19 cellular contexts compared by ENCODE assay signal in the genomic region with DNA sequence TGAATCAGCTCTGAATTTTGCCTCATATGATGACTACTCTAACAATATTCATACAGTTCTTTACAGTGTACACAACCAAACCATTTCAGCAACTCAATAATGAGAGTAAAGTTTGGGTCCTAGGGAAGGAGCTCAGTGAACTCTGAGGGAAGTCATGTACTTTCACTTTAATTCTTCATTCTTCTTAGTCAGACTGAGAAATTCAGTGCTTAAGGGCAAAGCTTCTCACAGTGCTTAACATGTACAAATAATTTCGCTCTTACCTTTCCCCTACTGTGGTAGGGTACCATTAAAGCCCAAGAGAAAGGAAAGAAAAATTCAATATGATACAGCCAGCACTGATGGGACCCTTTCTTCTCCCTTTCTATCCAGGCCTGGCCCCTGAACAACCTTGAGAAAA.
DNase-seq lines count a peak whose midpoint lies in the region; ATAC-seq and TF ChIP-seq lines count a peak whose summit lies in the region.
"Had no signal": no experiment of that assay in that cellular context is flagged by ENCODE, and none has a peak within 500 bp of the region (broad histone marks: within the 10 kb centered on the region; RNA-seq: fewer than 3 reads in every experiment).

No MANE protein-coding gene starts in this region.

- no peaks in the 10 kb centered on the region for H3K9me3 ChIP-seq in ovary
- H3K9me3 ChIP-seq: left lung had no signal

- H3K36me3 ChIP-seq in ovary = no peaks in the 10 kb centered on the region
- H3K36me3 ChIP-seq: left lung had no signal

- intact Hi-C loops in activated T-helper 1 cell treated with anti-CD3 and anti-CD28 coated beads, Interleukin-12 subunit alpha, Interleukin-12 subunit beta, Interleukin-2, Interleukin-4 antibody, amounts not matched to agents 30 ng/mL and 10 ng/mL and 1 ng/mL, durations not matched to agents 14 hours and 24 hours and 36 hours (cut with micrococcal nuclease) = no loop called here
- intact Hi-C loops in ovary (cut with DNase I) = no loop called here

- H3K4me1 ChIP-seq in ovary (ENCODE audit: insufficient read depth) = no peaks in the 10 kb centered on the region
- H3K4me1 ChIP-seq: left lung had no signal

- H3K27ac Mint-ChIP-seq in T-cell = no peak overlapping the region
- no peak overlapping the region for H3K27ac Mint-ChIP-seq in activated CD8-positive, alpha-beta memory T cell treated with anti-CD3 and anti-CD28 coated beads, Interleukin-2, amount 10 ng/mL, durations not matched to agents 7 days and 5 days
- H3K27ac Mint-ChIP-seq in activated T-helper 1 cell treated with anti-CD3 and anti-CD28 coated beads, Interleukin-12 subunit alpha, Interleukin-12 subunit beta, Interleukin-2, Interleukin-4 antibody, amounts not matched to agents 30 ng/mL and 10 ng/mL and 1 ng/mL, durations not matched to agents 14 hours and 24 hours and 36 hours = no peak overlapping the region
- H3K27ac Mint-ChIP-seq: endodermal cell had no signal

- no peaks in the 10 kb centered on the region for H3K27me3 ChIP-seq in ovary
- H3K27me3 ChIP-seq: left lung had no signal

- POLR2A ChIA-PET in T-cell (lab: Charles Lee) = no interaction called here

- no peaks in the 10 kb centered on the region for H3K9me3 Mint-ChIP-seq in T-cell
- no peaks in the 10 kb centered on the region for H3K9me3 Mint-ChIP-seq in activated CD8-positive, alpha-beta memory T cell treated with anti-CD3 and anti-CD28 coated beads, Interleukin-2, amount 10 ng/mL, durations not matched to agents 7 days and 5 days (ENCODE audit: low read depth)
- H3K9me3 Mint-ChIP-seq in activated T-helper 1 cell treated with anti-CD3 and anti-CD28 coated beads, Interleukin-12 subunit alpha, Interleukin-12 subunit beta, Interleukin-2, Interleukin-4 antibody, amounts not matched to agents 30 ng/mL and 10 ng/mL and 1 ng/mL, durations not matched to agents 14 hours and 24 hours and 36 hours = no peaks in the 10 kb centered on the region
- H3K9me3 Mint-ChIP-seq: endodermal cell had no signal

- ATAC-seq in GM19035 (IDR thresholded peaks at IDR 0.05; ENCODE audit: unreplicated experiment) (peak; percentile 77), GM21723 (IDR thresholded peaks at IDR 0.05; ENCODE audit: unreplicated experiment) (peak; percentile 81), HG03342 (IDR thresholded peaks at IDR 0.05; ENCODE audit: unreplicated experiment) (peak; percentile 55), T-cell (replicated peaks in 1 of 4) (no peak)
- no peak for ATAC-seq in activated CD8-positive, alpha-beta memory T cell treated with anti-CD3 and anti-CD28 coated beads, Interleukin-2, amount 10 ng/mL, durations not matched to agents 7 days and 5 days
- ATAC-seq: left lung had no signal

- no peaks in the 10 kb centered on the region for H3K36me3 Mint-ChIP-seq in T-cell
- no peaks in the 10 kb centered on the region for H3K36me3 Mint-ChIP-seq in activated CD8-positive, alpha-beta memory T cell treated with anti-CD3 and anti-CD28 coated beads, Interleukin-2, amount 10 ng/mL, durations not matched to agents 7 days and 5 days
- no peaks in the 10 kb centered on the region for H3K36me3 Mint-ChIP-seq in activated T-helper 1 cell treated with anti-CD3 and anti-CD28 coated beads, Interleukin-12 subunit alpha, Interleukin-12 subunit beta, Interleukin-2, Interleukin-4 antibody, amounts not matched to agents 30 ng/mL and 10 ng/mL and 1 ng/mL, durations not matched to agents 14 hours and 24 hours and 36 hours (ENCODE audit: low read depth)

- no peaks in the 10 kb centered on the region for H3K4me1 Mint-ChIP-seq in T-cell
- no peaks in the 10 kb centered on the region for H3K4me1 Mint-ChIP-seq in activated CD8-positive, alpha-beta memory T cell treated with anti-CD3 and anti-CD28 coated beads, Interleukin-2, amount 10 ng/mL, durations not matched to agents 7 days and 5 days
- H3K4me1 Mint-ChIP-seq in activated T-helper 1 cell treated with anti-CD3 and anti-CD28 coated beads, Interleukin-12 subunit alpha, Interleukin-12 subunit beta, Interleukin-2, Interleukin-4 antibody, amounts not matched to agents 30 ng/mL and 10 ng/mL and 1 ng/mL, durations not matched to agents 14 hours and 24 hours and 36 hours (ENCODE audit: low read depth) = no peaks in the 10 kb centered on the region

- CTCF ChIA-PET in T-cell (lab: Charles Lee) = no interaction called here
- CTCF ChIA-PET in activated CD8-positive, alpha-beta memory T cell treated with anti-CD3 and anti-CD28 coated beads, Interleukin-2, amount 10 ng/mL, durations not matched to agents 7 days and 5 days (lab: Charles Lee) = no interaction called here

- TF ChIP-seq CTCF in GM10266 (IDR thresholded peaks at IDR 0.05; ENCODE audit: control insufficient read depth, insufficient read depth, low read depth, missing control alignments) (no peak), ovary (IDR thresholded peaks at IDR 0.05) (no peak)

- no peak for TF ChIP-seq EP300 in ovary (IDR thresholded peaks at IDR 0.05)

- H3K27ac ChIP-seq in ovary = no peak overlapping the region
- H3K27ac ChIP-seq: left lung, VCaP had no signal

- H3K4me3 ChIP-seq in ovary = no peak overlapping the region
- H3K4me3 ChIP-seq: left lung had no signal

- H3K4me3 Mint-ChIP-seq in T-cell = no peak overlapping the region
- H3K4me3 Mint-ChIP-seq in activated CD8-positive, alpha-beta memory T cell treated with anti-CD3 and anti-CD28 coated beads, Interleukin-2, amount 10 ng/mL, durations not matched to agents 7 days and 5 days = no peak overlapping the region
- no peak overlapping the region for H3K4me3 Mint-ChIP-seq in activated T-helper 1 cell treated with anti-CD3 and anti-CD28 coated beads, Interleukin-12 subunit alpha, Interleukin-12 subunit beta, Interleukin-2, Interleukin-4 antibody, amounts not matched to agents 30 ng/mL and 10 ng/mL and 1 ng/mL, durations not matched to agents 14 hours and 24 hours and 36 hours
- H3K4me3 Mint-ChIP-seq: endodermal cell had no signal

- peaks cover 0 to 15% of the 10 kb centered on the region in 2 donors for H3K27me3 Mint-ChIP-seq in T-cell
- H3K27me3 Mint-ChIP-seq in activated CD8-positive, alpha-beta memory T cell treated with anti-CD3 and anti-CD28 coated beads, Interleukin-2, amount 10 ng/mL, durations not matched to agents 7 days and 5 days = peaks cover 6% of the 10 kb centered on the region
- peaks cover 1% of the 10 kb centered on the region for H3K27me3 Mint-ChIP-seq in activated T-helper 1 cell treated with anti-CD3 and anti-CD28 coated beads, Interleukin-12 subunit alpha, Interleukin-12 subunit beta, Interleukin-2, Interleukin-4 antibody, amounts not matched to agents 30 ng/mL and 10 ng/mL and 1 ng/mL, durations not matched to agents 14 hours and 24 hours and 36 hours (ENCODE audit: insufficient read depth)

- DNase-seq in GM10266 (ENCODE audit: extremely low spot score) = peak; percentile 28
- no peak for DNase-seq in T-cell
- no peak for DNase-seq in activated CD8-positive, alpha-beta memory T cell treated with anti-CD3 and anti-CD28 coated beads, Interleukin-2, amount 10 ng/mL, durations not matched to agents 7 days and 5 days
- DNase-seq in activated T-helper 1 cell treated with anti-CD3 and anti-CD28 coated beads, Interleukin-12 subunit alpha, Interleukin-12 subunit beta, Interleukin-2, Interleukin-4 antibody, amounts not matched to agents 30 ng/mL and 10 ng/mL and 1 ng/mL, durations not matched to agents 14 hours and 24 hours and 36 hours (ENCODE audit: low spot score) = no peak
- no peak for DNase-seq in ovary
- DNase-seq: 8988T; activated effector memory CD4-positive, alpha-beta T cell treated with anti-CD3 and anti-CD28 coated beads, Interleukin-2, amount 50 U/mL, for 16 hours; amniotic stem cell; cerebellar nuclear complex; left lung; NCI-H1048; NCI-H774; occipital lobe; SW 1271 had no signal

- WGBS in ovary, 3 donors = 88 to 96% (median 94%) methylated on average over 1 of the region's 1 CpG

- TF ChIP-seq POLR2A in ovary (IDR thresholded peaks at IDR 0.05) = no peak

Comparison
In these comparisons a context has a peak if more than half of its experiments do, and no peak if none do; other contexts are left out.
1. ATAC-seq: peak in GM19035 (single experiment), GM21723 (single experiment) and HG03342 (single experiment); none in T-cell (0 of 4) and activated CD8-positive, alpha-beta memory T cell treated with anti-CD3 and anti-CD28 coated beads, Interleukin-2, amount 10 ng/mL, durations not matched to agents 7 days and 5 days (single experiment).